Comparison of ENCODE assay signal across 8 cellular contexts in genomic region chr14:63727736-63728728, GRCh38. TPM values are rescaled to one million over a fixed set of nuclear protein-coding genes. Genes with fewer than 3 reads are reported as not detected.
A peak's percentile ranks its signal among the peaks of the same experiment; 100 is the strongest.
DNase-seq lines count a peak whose midpoint lies in the region; ATAC-seq lines count a peak whose summit lies in the region.

TSS of gene SGPP1 (minus strand) at chr14:63728065. CDS start at chr14:63727944, 121 bp downstream.

- no peaks in the 10 kb centered on the region for H3K27me3 Mint-ChIP-seq in activated T-helper 17 cell treated with anti-CD3 and anti-CD28 coated beads, Interleukin-2, amount 50 U/mL, for 72 hours
- H3K27me3 Mint-ChIP-seq in natural killer cell treated with Interleukin-12 subunit alpha and Interleukin-12 subunit beta and Interleukin-15 and Interleukin-18, amount 100 ng/mL, for 72 hours = no peaks in the 10 kb centered on the region

- H3K27ac Mint-ChIP-seq in activated T-helper 17 cell treated with anti-CD3 and anti-CD28 coated beads, Interleukin-2, amount 50 U/mL, for 72 hours = peak within 1 kb of the TSS; percentile 97
- peak within 1 kb of the TSS; percentile 78 to 92 for H3K27ac Mint-ChIP-seq in natural killer cell treated with Interleukin-12 subunit alpha and Interleukin-12 subunit beta and Interleukin-15 and Interleukin-18, amount 100 ng/mL, for 72 hours

- no peaks in the 10 kb centered on the region for H3K9me3 Mint-ChIP-seq in activated T-helper 17 cell treated with anti-CD3 and anti-CD28 coated beads, Interleukin-2, amount 50 U/mL, for 72 hours
- no peaks in the 10 kb centered on the region for H3K9me3 Mint-ChIP-seq in natural killer cell treated with Interleukin-12 subunit alpha and Interleukin-12 subunit beta and Interleukin-15 and Interleukin-18, amount 100 ng/mL, for 72 hours

- H3K4me1 Mint-ChIP-seq in activated T-helper 17 cell treated with anti-CD3 and anti-CD28 coated beads, Interleukin-2, amount 50 U/mL, for 72 hours = peaks cover 22% of the 10 kb centered on the region
- peaks cover 26 to 36% of the 10 kb centered on the region in 2 donors for H3K4me1 Mint-ChIP-seq in natural killer cell treated with Interleukin-12 subunit alpha and Interleukin-12 subunit beta and Interleukin-15 and Interleukin-18, amount 100 ng/mL, for 72 hours (ENCODE audit: low read depth in 2 of 2)

- peak; percentile 71 for ATAC-seq in GM21367 (IDR thresholded peaks at IDR 0.05; ENCODE audit: unreplicated experiment)
- ATAC-seq in activated T-helper 17 cell treated with anti-CD3 and anti-CD28 coated beads, Interleukin-2, amount 50 U/mL, for 72 hours (replicated peaks) = peak; percentile 93
- ATAC-seq in natural killer cell treated with Interleukin-12 subunit alpha and Interleukin-12 subunit beta and Interleukin-15 and Interleukin-18, amount 100 ng/mL, for 72 hours = peak; percentile 96 to 97
- ATAC-seq in stimulated activated naive CD8-positive, alpha-beta T cell treated with anti-CD3 and anti-CD28 coated beads, Interleukin-15, Interleukin-2, amounts not matched to agents 100 U/mL and 50 U/mL, for 24 hours = peak; percentile 96

- DNase-seq in DMS114 treated with DMSO at 0.1 percent for 48 hours (lab: John Stamatoyannopoulos, UW; ENCODE audit: unreplicated experiment) (peak; percentile 22), HT1080 (ENCODE audit: low read depth) (peak; percentile 74), RKO (ENCODE audit: low spot score) (peak; percentile 85), fibroblast of peridontal ligament (ENCODE audit: extremely low read depth) (peak; percentile 69)
- peak; percentile 89 for DNase-seq in natural killer cell treated with Interleukin-12 subunit alpha and Interleukin-12 subunit beta and Interleukin-15 and Interleukin-18, amount 100 ng/mL, for 72 hours (ENCODE audit: low spot score)
- DNase-seq in stimulated activated naive CD8-positive, alpha-beta T cell treated with anti-CD3 and anti-CD28 coated beads, Interleukin-15, Interleukin-2, amounts not matched to agents 100 U/mL and 50 U/mL, for 24 hours = peak; percentile 80

- H3K36me3 Mint-ChIP-seq in activated T-helper 17 cell treated with anti-CD3 and anti-CD28 coated beads, Interleukin-2, amount 50 U/mL, for 72 hours (ENCODE audit: low read depth) = peaks cover 4% of the 10 kb centered on the region
- H3K36me3 Mint-ChIP-seq in natural killer cell treated with Interleukin-12 subunit alpha and Interleukin-12 subunit beta and Interleukin-15 and Interleukin-18, amount 100 ng/mL, for 72 hours = peaks cover 4% of the 10 kb centered on the region

- peak within 1 kb of the TSS; percentile 99 for H3K4me3 Mint-ChIP-seq in activated T-helper 17 cell treated with anti-CD3 and anti-CD28 coated beads, Interleukin-2, amount 50 U/mL, for 72 hours
- H3K4me3 Mint-ChIP-seq in natural killer cell treated with Interleukin-12 subunit alpha and Interleukin-12 subunit beta and Interleukin-15 and Interleukin-18, amount 100 ng/mL, for 72 hours = peak within 1 kb of the TSS; percentile 97

RNA-seq across cellular contexts. Expression of gene SGPP1, which starts in this region (rescaled TPM):
- 17.5 and 21.8 TPM in 2 replicates for total RNA-seq in HT1080 (2014; rRNA removed; shearing (Covaris generic))
- 21.0 and 22.1 TPM in 2 replicates for polyA plus RNA-seq in HT1080 (2015; cell fraction: cytosol; rRNA removed)
- polyA plus RNA-seq in HT1080 (2015; cell fraction: nucleus; rRNA removed) = 20.7 and 26.6 TPM in 2 replicates
- 10 to 100 TPM in 1 of 2 donors, 1 to 10 TPM in 1; 7.7 to 11.1 TPM for total RNA-seq in activated T-helper 17 cell treated with anti-CD3 and anti-CD28 coated beads, Interleukin-2, amount 50 U/mL, for 72 hours
- total RNA-seq in natural killer cell treated with Interleukin-12 subunit alpha and Interleukin-12 subunit beta and Interleukin-15 and Interleukin-18, amount 100 ng/mL, for 72 hours = 10 to 100 TPM; 10.9 to 15.0 TPM

Comparison
In these comparisons a context has a peak if more than half of its experiments do, and no peak if none do; other contexts are left out.
1. Peak in every context shown above with its lines: DNase-seq and ATAC-seq.
2. DNase-seq: peak in every context shown above with its lines; median percentile 89 in natural killer cell treated with Interleukin-12 subunit alpha and Interleukin-12 subunit beta and Interleukin-15 and Interleukin-18, amount 100 ng/mL, for 72 hours; 85 in RKO; 80 in stimulated activated naive CD8-positive, alpha-beta T cell treated with anti-CD3 and anti-CD28 coated beads, Interleukin-15, Interleukin-2, amounts not matched to agents 100 U/mL and 50 U/mL, for 24 hours; 74 in HT1080; 69 in fibroblast of peridontal ligament; 22 in DMS114 treated with DMSO at 0.1 percent for 48 hours.